31 cellular contexts compared by ENCODE assay signal in the genomic region with DNA sequence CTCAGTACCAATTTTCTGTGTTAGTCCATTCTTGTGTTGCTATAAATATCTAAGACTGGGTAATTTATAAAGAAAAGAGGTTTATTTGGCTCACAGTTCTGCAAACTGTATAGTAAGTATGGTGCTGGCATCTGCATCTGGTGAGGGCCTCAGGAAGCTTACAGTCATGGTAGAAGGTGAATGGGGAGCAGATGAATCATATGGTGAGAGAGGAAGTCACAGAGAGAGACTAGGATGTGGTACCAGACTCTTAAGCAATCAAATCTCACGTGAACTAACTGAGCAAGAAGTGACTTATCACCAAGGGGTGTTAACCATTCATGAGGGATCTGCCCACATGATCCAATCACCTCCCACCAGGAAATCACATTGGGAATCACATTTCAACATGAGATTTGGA.
DNase-seq lines count a peak whose midpoint lies in the region; ATAC-seq, FAIRE-seq and TF ChIP-seq lines count a peak whose summit lies in the region.
"Had no signal": no experiment of that assay in that cellular context is flagged by ENCODE, and none has a peak within 500 bp of the region (broad histone marks: within the 10 kb centered on the region; RNA-seq: fewer than 3 reads in every experiment).

No MANE protein-coding gene starts in this region.

- TF ChIP-seq POLR2A in NB4 (IDR thresholded peaks at IDR 0.05; ENCODE audit: extremely low read depth, insufficient read length): no peak

- H3K27me3 ChIP-seq in bronchial epithelial cell (ENCODE audit: control insufficient read depth, insufficient read depth, low read length): no peaks in the 10 kb centered on the region
- H3K27me3 ChIP-seq: BE2C, heart right ventricle, SJSA1, uterus had no signal

- POLR2A ChIA-PET in activated CD4-positive, alpha-beta T cell treated with anti-CD3 and anti-CD28 coated beads for 36 hours (lab: Charles Lee): no interaction called here

- no peak for DNase-seq in activated CD4-positive, alpha-beta T cell treated with anti-CD3 and anti-CD28 coated beads for 36 hours
- no peak for DNase-seq in activated CD4-positive, alpha-beta T cell treated with anti-CD3 and anti-CD28 coated beads for 4 hours
- peak; percentile 83 for DNase-seq in NB4 (ENCODE audit: low read depth)
- DNase-seq in bronchial epithelial cell (ENCODE audit: low read depth): peak; percentile 49
- DNase-seq in natural killer cell treated with Interleukin-12 subunit alpha and Interleukin-12 subunit beta and Interleukin-15 and Interleukin-18, amount 100 ng/mL, for 72 hours (ENCODE audit: low spot score): no peak
- DNase-seq in SW 1271 (lab: John Stamatoyannopoulos, UW): no peak
- no peak for DNase-seq in activated CD8-positive, alpha-beta memory T cell treated with anti-CD3 and anti-CD28 coated beads, Interleukin-2, amount 50 U/mL, for 48 hours
- no peak for DNase-seq in activated T-helper 2 cell treated with anti-CD3 and anti-CD28 coated beads, Interferon-gamma antibody, Interleukin-2, Interleukin-4, amounts not matched to agents 10 μg/mL and 5 μg/mL and 100 μg/mL, durations not matched to agents 14 hours and 24 hours and 36 hours (ENCODE audit: low spot score)
- DNase-seq: activated CD4-positive, alpha-beta T cell treated with anti-CD3 and anti-CD28 coated beads, Interleukin-2, amount 50 U/mL, for 1 hour; BE2C; COR-L47; DMS79; foreskin fibroblast; heart right ventricle; naive thymus-derived CD8-positive, alpha-beta T cell; NCI-H1105 treated with DMSO at 0.1 percent for 48 hours; NCI-H2029 treated with DMSO at 0.1 percent for 48 hours; NCI-H226; NCI-H82; small intestine; stimulated activated CD4-positive, alpha-beta T cell treated with anti-CD3 and anti-CD28 coated beads, Interleukin-2, amount 100 ng/mL, for 24 hours; T-helper 17 cell; uterus; WERI-Rb-1 had no signal

- H3K27ac Mint-ChIP-seq in activated CD4-positive, alpha-beta T cell treated with anti-CD3 and anti-CD28 coated beads for 36 hours: no peak overlapping the region
- H3K27ac Mint-ChIP-seq in natural killer cell treated with Interleukin-12 subunit alpha and Interleukin-12 subunit beta and Interleukin-15 and Interleukin-18, amount 100 ng/mL, for 72 hours: peak overlapping the region in 1 of 2 donors; percentile 29
- no peak overlapping the region for H3K27ac Mint-ChIP-seq in activated T-helper 2 cell treated with anti-CD3 and anti-CD28 coated beads, Interferon-gamma antibody, Interleukin-2, Interleukin-4, amounts not matched to agents 10 μg/mL and 5 μg/mL and 100 μg/mL, durations not matched to agents 14 hours and 24 hours and 36 hours
- H3K27ac Mint-ChIP-seq: activated naive CD8-positive, alpha-beta T cell; naive thymus-derived CD8-positive, alpha-beta T cell; stimulated activated memory B cell treated with anti-CD40 and anti-IgM and Interleukin-4, amounts not matched to agents 10 μg/mL and 1 μg/mL and 100 μg/mL, for 72 hours; T-helper 17 cell had no signal

- H3K36me3 Mint-ChIP-seq in activated CD4-positive, alpha-beta T cell treated with anti-CD3 and anti-CD28 coated beads for 36 hours (ENCODE audit: low read depth): no peaks in the 10 kb centered on the region
- H3K36me3 Mint-ChIP-seq in natural killer cell treated with Interleukin-12 subunit alpha and Interleukin-12 subunit beta and Interleukin-15 and Interleukin-18, amount 100 ng/mL, for 72 hours: peaks cover 15% of the 10 kb centered on the region
- no peaks in the 10 kb centered on the region for H3K36me3 Mint-ChIP-seq in activated T-helper 2 cell treated with anti-CD3 and anti-CD28 coated beads, Interferon-gamma antibody, Interleukin-2, Interleukin-4, amounts not matched to agents 10 μg/mL and 5 μg/mL and 100 μg/mL, durations not matched to agents 14 hours and 24 hours and 36 hours (ENCODE audit: low read depth)

- H3K9me3 Mint-ChIP-seq in activated CD4-positive, alpha-beta T cell treated with anti-CD3 and anti-CD28 coated beads for 36 hours (ENCODE audit: low read depth): peaks cover 13% of the 10 kb centered on the region
- peaks cover 10% of the 10 kb centered on the region for H3K9me3 Mint-ChIP-seq in natural killer cell treated with Interleukin-12 subunit alpha and Interleukin-12 subunit beta and Interleukin-15 and Interleukin-18, amount 100 ng/mL, for 72 hours
- peaks cover 20% of the 10 kb centered on the region for H3K9me3 Mint-ChIP-seq in activated T-helper 2 cell treated with anti-CD3 and anti-CD28 coated beads, Interferon-gamma antibody, Interleukin-2, Interleukin-4, amounts not matched to agents 10 μg/mL and 5 μg/mL and 100 μg/mL, durations not matched to agents 14 hours and 24 hours and 36 hours
- H3K9me3 Mint-ChIP-seq: central memory CD8-positive, alpha-beta T cell had no signal

- CTCF ChIA-PET in activated CD4-positive, alpha-beta T cell treated with anti-CD3 and anti-CD28 coated beads for 36 hours (lab: Charles Lee): interaction anchor here (0.7 kb wide), 1 partner anchor 869 kb away, joined by 3 read pairs; no protein-coding TSS in a partner anchor

- TF ChIP-seq CTCF in NB4 (IDR thresholded peaks at IDR 0.05; ENCODE audit: low read depth, low read length) (no peak), bronchial epithelial cell (IDR thresholded peaks at IDR 0.05; ENCODE audit: insufficient read depth, low read length, severe bottlenecking) (no peak)

- peak; percentile 39 for ATAC-seq in activated CD4-positive, alpha-beta T cell treated with anti-CD3 and anti-CD28 coated beads for 36 hours
- peak; percentile 64 to 83 for ATAC-seq in natural killer cell treated with Interleukin-12 subunit alpha and Interleukin-12 subunit beta and Interleukin-15 and Interleukin-18, amount 100 ng/mL, for 72 hours
- ATAC-seq: GM12878; heart right ventricle; naive thymus-derived CD8-positive, alpha-beta T cell; stimulated activated memory B cell treated with anti-CD40 and anti-IgM and Interleukin-4, amounts not matched to agents 10 μg/mL and 1 μg/mL and 100 μg/mL, for 72 hours; T-helper 17 cell had no signal

- H3K4me3 ChIP-seq in NB4 (ENCODE audit: low read depth, low read length) (no peak overlapping the region), bronchial epithelial cell (ENCODE audit: low read depth, low read length) (no peak overlapping the region)
- H3K4me3 ChIP-seq: GM12878, heart right ventricle, SJSA1, uterus had no signal

- intact Hi-C loops in activated CD4-positive, alpha-beta T cell treated with anti-CD3 and anti-CD28 coated beads for 36 hours (cut with DNase I, micrococcal nuclease): no loop called here
- intact Hi-C loops in activated T-helper 2 cell treated with anti-CD3 and anti-CD28 coated beads, Interferon-gamma antibody, Interleukin-2, Interleukin-4, amounts not matched to agents 10 μg/mL and 5 μg/mL and 100 μg/mL, durations not matched to agents 14 hours and 24 hours and 36 hours (cut with micrococcal nuclease): no loop called here

- H3K36me3 ChIP-seq in bronchial epithelial cell (ENCODE audit: control insufficient read depth, insufficient read depth, low read length): no peaks in the 10 kb centered on the region
- H3K36me3 ChIP-seq: BE2C, heart right ventricle, SJSA1, uterus, WERI-Rb-1 had no signal

- H3K27me3 Mint-ChIP-seq in activated CD4-positive, alpha-beta T cell treated with anti-CD3 and anti-CD28 coated beads for 36 hours: no peaks in the 10 kb centered on the region
- H3K27me3 Mint-ChIP-seq in natural killer cell treated with Interleukin-12 subunit alpha and Interleukin-12 subunit beta and Interleukin-15 and Interleukin-18, amount 100 ng/mL, for 72 hours: peaks cover 23 to 39% of the 10 kb centered on the region in 2 donors
- peaks cover 10% of the 10 kb centered on the region for H3K27me3 Mint-ChIP-seq in activated T-helper 2 cell treated with anti-CD3 and anti-CD28 coated beads, Interferon-gamma antibody, Interleukin-2, Interleukin-4, amounts not matched to agents 10 μg/mL and 5 μg/mL and 100 μg/mL, durations not matched to agents 14 hours and 24 hours and 36 hours (ENCODE audit: low read depth)
- H3K27me3 Mint-ChIP-seq: activated naive CD8-positive, alpha-beta T cell; central memory CD8-positive, alpha-beta T cell; stimulated activated memory B cell treated with anti-CD40 and anti-IgM and Interleukin-4, amounts not matched to agents 10 μg/mL and 1 μg/mL and 100 μg/mL, for 72 hours had no signal

- FAIRE-seq in bronchial epithelial cell (lab: Jason Lieb, UNC): no peak
- FAIRE-seq: astrocyte, GM12878, H54, small intestine had no signal

- no peak overlapping the region for H3K4me3 Mint-ChIP-seq in activated CD4-positive, alpha-beta T cell treated with anti-CD3 and anti-CD28 coated beads for 36 hours
- H3K4me3 Mint-ChIP-seq in natural killer cell treated with Interleukin-12 subunit alpha and Interleukin-12 subunit beta and Interleukin-15 and Interleukin-18, amount 100 ng/mL, for 72 hours: no peak overlapping the region
- no peak overlapping the region for H3K4me3 Mint-ChIP-seq in activated T-helper 2 cell treated with anti-CD3 and anti-CD28 coated beads, Interferon-gamma antibody, Interleukin-2, Interleukin-4, amounts not matched to agents 10 μg/mL and 5 μg/mL and 100 μg/mL, durations not matched to agents 14 hours and 24 hours and 36 hours (ENCODE audit: low read depth)
- H3K4me3 Mint-ChIP-seq: activated naive CD8-positive, alpha-beta T cell; central memory CD8-positive, alpha-beta T cell; naive thymus-derived CD8-positive, alpha-beta T cell; stimulated activated memory B cell treated with anti-CD40 and anti-IgM and Interleukin-4, amounts not matched to agents 10 μg/mL and 1 μg/mL and 100 μg/mL, for 72 hours; T-helper 17 cell had no signal

- H3K4me1 Mint-ChIP-seq in activated CD4-positive, alpha-beta T cell treated with anti-CD3 and anti-CD28 coated beads for 36 hours: peaks cover 12% of the 10 kb centered on the region
- H3K4me1 Mint-ChIP-seq in natural killer cell treated with Interleukin-12 subunit alpha and Interleukin-12 subunit beta and Interleukin-15 and Interleukin-18, amount 100 ng/mL, for 72 hours (ENCODE audit: low read depth in 2 of 2): peaks cover 23 to 33% of the 10 kb centered on the region in 2 donors
- H3K4me1 Mint-ChIP-seq in activated T-helper 2 cell treated with anti-CD3 and anti-CD28 coated beads, Interferon-gamma antibody, Interleukin-2, Interleukin-4, amounts not matched to agents 10 μg/mL and 5 μg/mL and 100 μg/mL, durations not matched to agents 14 hours and 24 hours and 36 hours (ENCODE audit: low read depth): peaks cover 14% of the 10 kb centered on the region
- H3K4me1 Mint-ChIP-seq: central memory CD8-positive, alpha-beta T cell; stimulated activated memory B cell treated with anti-CD40 and anti-IgM and Interleukin-4, amounts not matched to agents 10 μg/mL and 1 μg/mL and 100 μg/mL, for 72 hours had no signal

Comparison
In these comparisons a context has a peak if more than half of its experiments do, and no peak if none do; other contexts are left out.
1. DNase-seq: peak in NB4 (single experiment) and bronchial epithelial cell (single experiment); none in activated CD4-positive, alpha-beta T cell treated with anti-CD3 and anti-CD28 coated beads for 36 hours (single experiment), activated CD4-positive, alpha-beta T cell treated with anti-CD3 and anti-CD28 coated beads for 4 hours (0 of 2), natural killer cell treated with Interleukin-12 subunit alpha and Interleukin-12 subunit beta and Interleukin-15 and Interleukin-18, amount 100 ng/mL, for 72 hours (single experiment), SW 1271 (0 of 2), activated CD8-positive, alpha-beta memory T cell treated with anti-CD3 and anti-CD28 coated beads, Interleukin-2, amount 50 U/mL, for 48 hours (single experiment) and activated T-helper 2 cell treated with anti-CD3 and anti-CD28 coated beads, Interferon-gamma antibody, Interleukin-2, Interleukin-4, amounts not matched to agents 10 μg/mL and 5 μg/mL and 100 μg/mL, durations not matched to agents 14 hours and 24 hours and 36 hours (single experiment).